10 cellular contexts compared by ENCODE assay signal in genomic region chr2:109897769-109898461, GRCh38. TPM values are rescaled to one million over a fixed set of nuclear protein-coding genes. Genes with fewer than 3 reads are reported as not detected.
A peak's percentile ranks its signal among the peaks of the same experiment; 100 is the strongest.
DNase-seq lines count a peak whose midpoint lies in the region; ATAC-seq, FAIRE-seq and TF ChIP-seq lines count a peak whose summit lies in the region.
"Not testable (repeated sequence)": the region's sequence is repeated elsewhere in the genome, so short reads cannot be mapped to it uniquely, and the experiment has no call there.
"Had no signal": no experiment of that assay in that cellular context is flagged by ENCODE, and none has a peak within 500 bp of the region (broad histone marks: within the 10 kb centered on the region; RNA-seq: fewer than 3 reads in every experiment).

No MANE protein-coding gene starts in this region.

- not testable (repeated sequence) for H3K9ac ChIP-seq in GM12878 (ENCODE audit: control insufficient read depth, insufficient read depth, low read length)

- ATAC-seq in GM23338: peak; percentile 25; the same call in 2 of the 3 replicates
- ATAC-seq in RWPE2 (ENCODE audit: low read depth): peak; percentile 32; the same call in 2 of the 3 replicates
- ATAC-seq in GM12878: peak; percentile 49
- peak; percentile 38 for ATAC-seq in gastroesophageal sphincter
- ATAC-seq in left cardiac atrium: peak; percentile 27 to 40
- peak; percentile 72 for ATAC-seq in omental fat pad (ENCODE audit: low FRiP score)
- peak; percentile 14 to 21 for ATAC-seq in gastrocnemius medialis

- not testable (repeated sequence) for TF ChIP-seq CTCF in GM23338 (conservative IDR thresholded peaks at IDR 0.05; ENCODE audit: low read depth in 2 of 2); RWPE2 (IDR thresholded peaks at IDR 0.05; ENCODE audit: poor library complexity, severe bottlenecking); GM12878 (IDR thresholded peaks at IDR 0.05 in 2 of 3, conservative IDR thresholded peaks at IDR 0.05 in 1 of 3; ENCODE audit: control insufficient read depth in 2 of 3, extremely low read depth in 1 of 3, insufficient read depth in 1 of 3, low read depth in 3 of 3, low read length in 3 of 3); gastroesophageal sphincter (IDR thresholded peaks at IDR 0.05); omental fat pad (IDR thresholded peaks at IDR 0.05); gastrocnemius medialis (IDR thresholded peaks at IDR 0.05 in 4 of 5, conservative IDR thresholded peaks at IDR 0.05 in 1 of 5)

- H3K4me1 Mint-ChIP-seq in GM23338: not testable (repeated sequence)

- not testable (repeated sequence) for H2AFZ ChIP-seq in GM23338; GM12878 (ENCODE audit: control insufficient read depth, low read depth, low read length)

- H4K20me1 ChIP-seq in GM23338 (replicated peaks; ENCODE audit: insufficient read depth); GM12878 (ENCODE audit: control insufficient read depth, insufficient read depth): not testable (repeated sequence)

- H3K9me3 ChIP-seq in RWPE2 (ENCODE audit: severe bottlenecking); GM12878 (replicated peaks; ENCODE audit: control insufficient read depth, insufficient read depth, low read length); gastroesophageal sphincter; gastrocnemius medialis: not testable (repeated sequence)

- not testable (repeated sequence) for H3K27ac Mint-ChIP-seq in GM23338

- BruUV-seq in GM12878 (replicated peaks; lab: Mats Ljungman, UMichigan): TSS peak; percentile 84

- H3K4me1 ChIP-seq in GM23338 (ENCODE audit: insufficient read depth); RWPE2 (ENCODE audit: insufficient read depth, poor library complexity, severe bottlenecking); GM12878 (ENCODE audit: control insufficient read depth, insufficient read depth, low read length); gastroesophageal sphincter; gastrocnemius medialis: not testable (repeated sequence)

- RAD21 ChIA-PET in GM12878 (lab: Charles Lee; ENCODE audit: unreplicated experiment): not testable (repeated sequence)

- WGBS in GM12878 (ENCODE audit: insufficient coverage, insufficient replicate concordance, low lambda C conversion rate, missing lambda C conversion rate): no CpG with 5 or more reads among the region's 8 CpGs
- WGBS in gastroesophageal sphincter (ENCODE audit: low coverage in 1 of 2), 2 donors: no CpG with 5 or more reads among the region's 8 CpGs

- not testable (repeated sequence) for H3K27me3 ChIP-seq in GM23338 (ENCODE audit: insufficient read depth); RWPE2 (ENCODE audit: insufficient read depth, poor library complexity, severe bottlenecking); GM12878 (replicated peaks in 1 of 2; ENCODE audit: control insufficient read depth in 2 of 2, insufficient read depth in 2 of 2, low read length in 1 of 2); gastroesophageal sphincter; gastrocnemius medialis

- TF ChIP-seq EP300 in GM12878 (IDR thresholded peaks at IDR 0.05; ENCODE audit: borderline replicate concordance in 1 of 2, control insufficient read depth in 1 of 2, low read depth in 2 of 2, low read length in 2 of 2); gastroesophageal sphincter (IDR thresholded peaks at IDR 0.05): not testable (repeated sequence)

- CTCF ChIA-PET in GM12878 (lab: Yijun Ruan, JAX): not testable (repeated sequence)

- SMC1A ChIA-PET in GM12878 (lab: Charles Lee; ENCODE audit: uncharacterized antibody, unreplicated experiment): not testable (repeated sequence)

- H3K27me3 Mint-ChIP-seq in GM23338 (ENCODE audit: insufficient read depth, low read depth, poor library complexity): not testable (repeated sequence)

- not testable (repeated sequence) for H3K27ac ChIP-seq in GM23338 (ENCODE audit: low read depth); RWPE2 (ENCODE audit: poor library complexity, severe bottlenecking); GM12878 (ENCODE audit: control insufficient read depth, insufficient read depth); gastroesophageal sphincter; gastrocnemius medialis

- not testable (repeated sequence) for H3K36me3 ChIP-seq in GM23338 (ENCODE audit: insufficient read depth); RWPE2 (ENCODE audit: low read depth); GM12878 (ENCODE audit: control insufficient read depth in 2 of 2, insufficient read depth in 2 of 2, low read length in 1 of 2); gastroesophageal sphincter; gastrocnemius medialis

- not testable (repeated sequence) for H3K4me3 Mint-ChIP-seq in GM23338

- FAIRE-seq in GM12878 (lab: Jason Lieb, UNC): not testable (repeated sequence)

- H3K9me2 ChIP-seq in GM23338 (ENCODE audit: insufficient read depth): not testable (repeated sequence)

- TF ChIP-seq RAD21 in GM12878 (IDR thresholded peaks at IDR 0.05; ENCODE audit: insufficient read depth, low read depth, low read length): not testable (repeated sequence)

- not testable (repeated sequence) for H3K4me3 ChIP-seq in GM23338; RWPE2 (ENCODE audit: severe bottlenecking); GM12878; gastroesophageal sphincter; gastrocnemius medialis

- POLR2A ChIA-PET in GM12878 (lab: Charles Lee): not testable (repeated sequence)

- not testable (repeated sequence) for TF ChIP-seq POLR2A in GM12878 (IDR thresholded peaks at IDR 0.05; ENCODE audit: low read depth, low read length); gastroesophageal sphincter (IDR thresholded peaks at IDR 0.05); gastrocnemius medialis (IDR thresholded peaks at IDR 0.05)

- not testable (repeated sequence) for H3K4me2 ChIP-seq in GM23338; GM12878 (ENCODE audit: control insufficient read depth, insufficient read depth)

- in situ Hi-C loops in GM12878 (cut with MboI); gastrocnemius medialis (cut with MboI; ENCODE audit: low sequenced_read_pairs in 4 of 4): not testable (repeated sequence)

- not testable (repeated sequence) for H3K9me3 Mint-ChIP-seq in GM23338

- not testable (repeated sequence) for H3F3A ChIP-seq in GM23338 (replicated peaks; ENCODE audit: low read depth)

- DNase-seq in GM23338 (ENCODE audit: low spot score); RWPE2 (ENCODE audit: low spot score); GM12878 (ENCODE audit: low read depth, low spot score); left cardiac atrium; omental fat pad (ENCODE audit: low spot score); gastrocnemius medialis: not testable (repeated sequence)

- intact Hi-C loops in GM12878 (cut with micrococcal nuclease; ENCODE audit: unreplicated experiment); left cardiac atrium (cut with DNase I); gastrocnemius medialis (cut with DNase I; ENCODE audit: low total_unique reads): not testable (repeated sequence)

- H3K79me2 ChIP-seq in GM23338 (replicated peaks; ENCODE audit: insufficient read depth); GM12878 (ENCODE audit: control insufficient read depth, insufficient read depth, low read length): not testable (repeated sequence)

- H3K36me3 Mint-ChIP-seq in GM23338 (ENCODE audit: low read depth): not testable (repeated sequence)

RNA-seq across cellular contexts. Expression of gene LIMS3, which starts 0.6 kb away (rescaled TPM):
- total RNA-seq in GM23338 (2014; rRNA removed; shearing (Covaris generic)): 0.31 and 1.0 TPM in 2 replicates
- polyA plus RNA-seq in GM23338 (2016; fragmentation: Nextera tagmentation; extraction: Ambion mirVana) (0.87 and 1.8 TPM in 2 replicates), GM12878 (2011; rRNA removed) (0.11 TPM in 1 of 2 replicates, not detected in the other), GM12878 (2014; fragmentation: Illumina TruSeq; extraction: Trizol) (0.94 and 1.5 TPM in 2 replicates), GM12878 (2014; fragmentation: Nextera tagmentation; extraction: Ambion mirVana) (1 to 10 TPM in 1 of 2 experiments, under 1 TPM in 1; 0.84 to 1.6 TPM), GM12878 (2014; rRNA removed) (0.41 TPM in 1 of 2 replicates, not detected in the other), GM12878 (2016; fragmentation: Nextera tagmentation; extraction: Ambion mirVana) (under 1 TPM; 0.11 to 0.40 TPM)
- total RNA-seq in GM12878 (2013; cell fraction: nucleolus; rRNA removed): 2.5 and 5.3 TPM in 2 replicates
- total RNA-seq in GM12878 (2014; rRNA removed) (0.34 and 2.5 TPM in 2 replicates), GM12878 (2014; rRNA removed; fragmentation: Illumina TruSeq; extraction: Trizol) (1.1 and 1.9 TPM in 2 replicates), GM12878 (2021) (0.61 and 0.69 TPM in 2 replicates), gastroesophageal sphincter (1 to 10 TPM; 2.6 to 5.4 (median 3.6) TPM), left cardiac atrium (1 to 10 TPM; 3.0 to 6.3 TPM), omental fat pad (1 to 10 TPM in 3 of 4 donors, not detected in 1; 1.2 to 2.4 (median 2.2) TPM), gastrocnemius medialis (10 to 100 TPM; 11.0 to 23.0 (median 16.9) TPM)
- polyA plus RNA-seq in GM12878 (2011; ENCODE audit: low read depth): not detected
- polyA plus RNA-seq in GM12878 (2011; cell fraction: cytosol; rRNA removed): 0.12 and 0.13 TPM in 2 replicates
- polyA plus RNA-seq in GM12878 (2011; cell fraction: nucleus; rRNA removed): 0.19 TPM in 2 replicates
- polyA plus RNA-seq in GM12878 (2012): not detected in 2 replicates
- polyA minus RNA-seq in GM12878 (2011; rRNA and poly(A)+ RNA removed): 1.0 TPM in 1 of 2 replicates, not detected in the other
- not detected in 2 replicates for polyA minus RNA-seq in GM12878 (2011; cell fraction: cytosol; rRNA and poly(A)+ RNA removed)
- 0.48 TPM in 1 of 2 replicates, not detected in the other for polyA minus RNA-seq in GM12878 (2011; cell fraction: nucleus; rRNA and poly(A)+ RNA removed)
- total RNA-seq: Calu3; CD8-positive, alpha-beta T cell had no signal
- polyA plus RNA-seq: H1 had no signal

Comparison
In these comparisons a context has a peak if more than half of its experiments do, and no peak if none do; other contexts are left out.
1. ATAC-seq: peak in every context shown above with its lines; median percentile 72 in omental fat pad; 49 in GM12878; 38 in gastroesophageal sphincter; 34 in left cardiac atrium; 32 in RWPE2; 25 in GM23338; 18 in gastrocnemius medialis.